In the genomic region with DNA sequence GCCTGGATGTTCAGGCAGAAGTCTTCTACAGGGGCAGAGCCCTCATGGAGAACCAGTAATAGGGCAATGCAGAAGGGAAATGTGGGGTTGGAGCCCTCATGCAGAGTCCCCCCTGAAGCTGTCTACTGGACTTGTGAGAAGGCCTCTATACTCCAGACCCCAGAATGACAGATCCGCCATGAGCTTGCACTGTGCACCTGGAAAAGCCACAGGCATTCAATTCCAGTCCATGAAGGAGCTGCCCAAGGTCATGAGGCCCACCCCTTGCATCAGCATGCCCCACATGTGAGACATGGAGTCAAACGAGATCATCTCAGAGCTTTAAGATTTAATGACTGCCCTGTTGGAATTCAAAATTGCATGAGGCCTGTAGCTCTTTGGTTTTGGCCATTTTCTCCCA, we compare ENCODE assay signal across 39 cellular contexts. TPM values are rescaled to one million over a fixed set of nuclear protein-coding genes. Genes with fewer than 3 reads are reported as not detected.
"Had no signal": no experiment of that assay in that cellular context is flagged by ENCODE, and none has a peak within 500 bp of the region (broad histone marks: within the 10 kb centered on the region; RNA-seq: fewer than 3 reads in every experiment).

No MANE protein-coding gene starts in this region.

- H3K27ac ChIP-seq: KMS-11 had no signal

- H3K36me3 ChIP-seq: MG63 had no signal

- H3K9ac ChIP-seq: KMS-11 had no signal

- DNase-seq: Karpas-422, Kasumi-1, MG63, MM.1S, MV-4-11, NCI-H1048, NCI-H1092, NCI-H1092 treated with DMSO at 0.1 percent for 48 hours, NCI-H1105, NCI-H1105 treated with DMSO at 0.1 percent for 48 hours, NCI-H1417, NCI-H1417 treated with DMSO at 0.1 percent for 48 hours, NCI-H1436, NCI-H1436 treated with DMSO at 0.1 percent for 48 hours, NCI-H146, NCI-H1694, NCI-H1694 treated with DMSO at 0.1 percent for 48 hours, NCI-H187, NCI-H187 treated with DMSO at 0.1 percent for 48 hours, NCI-H1930, NCI-H2029, NCI-H2029 treated with DMSO at 0.1 percent for 48 hours, NCI-H2081, NCI-H2081 treated with DMSO at 0.1 percent for 48 hours, NCI-H2107, NCI-H2171, NCI-H2171 treated with DMSO at 0.1 percent for 48 hours, NCI-H2227 treated with DMSO at 0.1 percent for 48 hours, NCI-H226, NCI-H345, NCI-H446, NCI-H446 treated with DMSO at 0.1 percent for 48 hours, NCI-H510A, NCI-H510A treated with DMSO at 0.1 percent for 48 hours had no signal

- H3K27me3 ChIP-seq: MG63 had no signal

- H3K9me3 ChIP-seq: MG63 had no signal

- H3K4me3 ChIP-seq: MG63 had no signal

RNA-seq across cellular contexts. Expression of gene ZNF679, which starts 4.9 kb away (rescaled TPM):
- total RNA-seq: LHCN-M2, M059J, MCF 10A, NCI-H460 had no signal

RNA-seq across cellular contexts. Expression of gene ZNF735, which starts 16.4 kb away (rescaled TPM):
- total RNA-seq: LHCN-M2, M059J, MCF 10A, NCI-H460 had no signal
